1 cellular context compared by ENCODE assay signal in the genomic region with DNA sequence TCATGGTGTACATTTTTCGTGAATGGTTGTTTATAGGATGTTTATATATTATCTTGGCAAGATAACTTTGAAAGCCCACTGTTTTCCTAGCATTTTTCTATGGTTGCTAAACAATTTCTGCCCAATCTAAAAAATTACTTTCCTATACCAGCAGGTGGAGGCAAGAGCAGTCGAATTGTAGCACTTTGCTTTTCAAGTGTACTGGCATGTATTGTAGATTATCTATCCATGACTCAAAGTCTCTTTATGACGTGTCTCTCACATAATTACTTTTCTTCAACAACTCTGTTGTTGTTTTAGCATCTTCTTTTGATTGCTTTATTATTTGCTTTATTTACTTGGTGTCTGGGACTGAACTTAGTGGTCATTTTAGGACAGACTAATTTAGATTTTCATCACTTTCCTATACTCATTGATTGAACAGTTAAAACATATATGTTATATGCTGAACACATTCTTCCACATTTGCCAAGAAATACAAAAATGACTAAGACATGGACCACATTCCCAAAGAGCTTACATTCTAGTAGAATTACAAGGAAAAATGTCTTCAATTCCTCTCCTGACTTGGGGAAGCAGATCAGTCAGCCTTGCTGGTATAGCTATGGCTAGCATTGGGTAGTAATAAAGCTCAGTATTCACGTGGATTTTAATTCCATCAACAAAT.
A peak's percentile ranks its signal among the peaks of the same experiment; 100 is the strongest.
TF ChIP-seq lines count a peak whose summit lies in the region.

No MANE protein-coding gene starts in this region.

TF ChIP-seq in GM12878, 131 proteins besides CTCF, POLR2A, EP300 and RAD21 (continued from another document):
- TF ChIP-seq, protein P1, sequence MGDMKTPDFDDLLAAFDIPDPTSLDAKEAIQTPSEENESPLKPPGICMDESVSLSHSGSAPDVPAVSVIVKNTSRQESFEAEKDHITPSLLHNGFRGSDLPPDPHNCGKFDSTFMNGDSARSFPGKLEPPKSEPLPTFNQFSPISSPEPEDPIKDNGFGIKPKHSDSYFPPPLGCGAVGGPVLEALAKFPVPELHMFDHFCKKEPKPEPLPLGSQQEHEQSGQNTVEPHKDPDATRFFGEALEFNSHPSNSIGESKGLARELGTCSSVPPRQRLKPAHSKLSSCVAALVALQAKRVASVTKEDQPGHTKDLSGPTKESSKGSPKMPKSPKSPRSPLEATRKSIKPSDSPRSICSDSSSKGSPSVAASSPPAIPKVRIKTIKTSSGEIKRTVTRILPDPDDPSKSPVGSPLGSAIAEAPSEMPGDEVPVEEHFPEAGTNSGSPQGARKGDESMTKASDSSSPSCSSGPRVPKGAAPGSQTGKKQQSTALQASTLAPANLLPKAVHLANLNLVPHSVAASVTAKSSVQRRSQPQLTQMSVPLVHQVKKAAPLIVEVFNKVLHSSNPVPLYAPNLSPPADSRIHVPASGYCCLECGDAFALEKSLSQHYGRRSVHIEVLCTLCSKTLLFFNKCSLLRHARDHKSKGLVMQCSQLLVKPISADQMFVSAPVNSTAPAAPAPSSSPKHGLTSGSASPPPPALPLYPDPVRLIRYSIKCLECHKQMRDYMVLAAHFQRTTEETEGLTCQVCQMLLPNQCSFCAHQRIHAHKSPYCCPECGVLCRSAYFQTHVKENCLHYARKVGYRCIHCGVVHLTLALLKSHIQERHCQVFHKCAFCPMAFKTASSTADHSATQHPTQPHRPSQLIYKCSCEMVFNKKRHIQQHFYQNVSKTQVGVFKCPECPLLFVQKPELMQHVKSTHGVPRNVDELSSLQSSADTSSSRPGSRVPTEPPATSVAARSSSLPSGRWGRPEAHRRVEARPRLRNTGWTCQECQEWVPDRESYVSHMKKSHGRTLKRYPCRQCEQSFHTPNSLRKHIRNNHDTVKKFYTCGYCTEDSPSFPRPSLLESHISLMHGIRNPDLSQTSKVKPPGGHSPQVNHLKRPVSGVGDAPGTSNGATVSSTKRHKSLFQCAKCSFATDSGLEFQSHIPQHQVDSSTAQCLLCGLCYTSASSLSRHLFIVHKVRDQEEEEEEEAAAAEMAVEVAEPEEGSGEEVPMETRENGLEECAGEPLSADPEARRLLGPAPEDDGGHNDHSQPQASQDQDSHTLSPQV (IDR thresholded peaks at IDR 0.05): 0 out of 2 replicates have a peak, but pooled peaks have one; percentile 28
- TF ChIP-seq RBBP5 (conservative IDR thresholded peaks at IDR 0.05): no peak
- peak; percentile 67 for TF ChIP-seq SMC3 (IDR thresholded peaks at IDR 0.05; ENCODE audit: borderline replicate concordance, low read length)
- TF ChIP-seq POU2F2 (IDR thresholded peaks at IDR 0.05; ENCODE audit: borderline replicate concordance, low read depth, low read length): no peak
- TF ChIP-seq, protein P2, sequence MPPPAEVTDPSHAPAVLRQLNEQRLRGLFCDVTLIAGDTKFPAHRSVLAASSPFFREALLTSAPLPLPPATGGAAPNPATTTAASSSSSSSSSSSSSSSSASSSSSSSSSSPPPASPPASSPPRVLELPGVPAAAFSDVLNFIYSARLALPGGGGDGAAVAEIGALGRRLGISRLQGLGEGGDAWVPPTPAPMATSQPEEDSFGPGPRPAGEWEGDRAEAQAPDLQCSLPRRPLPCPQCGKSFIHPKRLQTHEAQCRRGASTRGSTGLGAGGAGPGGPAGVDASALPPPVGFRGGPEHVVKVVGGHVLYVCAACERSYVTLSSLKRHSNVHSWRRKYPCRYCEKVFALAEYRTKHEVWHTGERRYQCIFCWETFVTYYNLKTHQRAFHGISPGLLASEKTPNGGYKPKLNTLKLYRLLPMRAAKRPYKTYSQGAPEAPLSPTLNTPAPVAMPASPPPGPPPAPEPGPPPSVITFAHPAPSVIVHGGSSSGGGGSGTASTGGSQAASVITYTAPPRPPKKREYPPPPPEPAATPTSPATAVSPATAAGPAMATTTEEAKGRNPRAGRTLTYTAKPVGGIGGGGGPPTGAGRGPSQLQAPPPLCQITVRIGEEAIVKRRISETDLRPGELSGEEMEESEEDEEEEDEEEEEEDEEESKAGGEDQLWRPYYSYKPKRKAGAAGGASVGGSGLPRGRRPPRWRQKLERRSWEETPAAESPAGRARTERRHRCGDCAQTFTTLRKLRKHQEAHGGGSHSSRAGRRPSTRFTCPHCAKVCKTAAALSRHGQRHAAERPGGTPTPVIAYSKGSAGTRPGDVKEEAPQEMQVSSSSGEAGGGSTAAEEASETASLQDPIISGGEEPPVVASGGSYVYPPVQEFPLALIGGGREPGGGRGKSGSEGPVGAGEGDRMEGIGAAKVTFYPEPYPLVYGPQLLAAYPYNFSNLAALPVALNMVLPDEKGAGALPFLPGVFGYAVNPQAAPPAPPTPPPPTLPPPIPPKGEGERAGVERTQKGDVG (CRISPR knock-in tag; IDR thresholded peaks at IDR 0.05): no peak
- TF ChIP-seq BCL11A (IDR thresholded peaks at IDR 0.05; ENCODE audit: low read depth, low read length): no peak
- TF ChIP-seq TAF1 (IDR thresholded peaks at IDR 0.05; ENCODE audit: borderline replicate concordance, low read depth, low read length): no peak
- TF ChIP-seq RAD51 (IDR thresholded peaks at IDR 0.05): no peak
- TF ChIP-seq CREB1 (IDR thresholded peaks at IDR 0.05; ENCODE audit: low read depth): peak; percentile 63
- peak; percentile 88 for TF ChIP-seq JUNB (IDR thresholded peaks at IDR 0.05)
- TF ChIP-seq SIX5 (IDR thresholded peaks at IDR 0.05; ENCODE audit: low read depth, low read length, severe bottlenecking): no peak
- no peak for TF ChIP-seq ZNF622 (IDR thresholded peaks at IDR 0.05)
- no peak for TF ChIP-seq ZNF384 (IDR thresholded peaks at IDR 0.05; ENCODE audit: borderline replicate concordance, low read depth, low read length)
- no peak for TF ChIP-seq ZNF207 (IDR thresholded peaks at IDR 0.05; ENCODE audit: borderline replicate concordance)
- TF ChIP-seq, protein P3, sequence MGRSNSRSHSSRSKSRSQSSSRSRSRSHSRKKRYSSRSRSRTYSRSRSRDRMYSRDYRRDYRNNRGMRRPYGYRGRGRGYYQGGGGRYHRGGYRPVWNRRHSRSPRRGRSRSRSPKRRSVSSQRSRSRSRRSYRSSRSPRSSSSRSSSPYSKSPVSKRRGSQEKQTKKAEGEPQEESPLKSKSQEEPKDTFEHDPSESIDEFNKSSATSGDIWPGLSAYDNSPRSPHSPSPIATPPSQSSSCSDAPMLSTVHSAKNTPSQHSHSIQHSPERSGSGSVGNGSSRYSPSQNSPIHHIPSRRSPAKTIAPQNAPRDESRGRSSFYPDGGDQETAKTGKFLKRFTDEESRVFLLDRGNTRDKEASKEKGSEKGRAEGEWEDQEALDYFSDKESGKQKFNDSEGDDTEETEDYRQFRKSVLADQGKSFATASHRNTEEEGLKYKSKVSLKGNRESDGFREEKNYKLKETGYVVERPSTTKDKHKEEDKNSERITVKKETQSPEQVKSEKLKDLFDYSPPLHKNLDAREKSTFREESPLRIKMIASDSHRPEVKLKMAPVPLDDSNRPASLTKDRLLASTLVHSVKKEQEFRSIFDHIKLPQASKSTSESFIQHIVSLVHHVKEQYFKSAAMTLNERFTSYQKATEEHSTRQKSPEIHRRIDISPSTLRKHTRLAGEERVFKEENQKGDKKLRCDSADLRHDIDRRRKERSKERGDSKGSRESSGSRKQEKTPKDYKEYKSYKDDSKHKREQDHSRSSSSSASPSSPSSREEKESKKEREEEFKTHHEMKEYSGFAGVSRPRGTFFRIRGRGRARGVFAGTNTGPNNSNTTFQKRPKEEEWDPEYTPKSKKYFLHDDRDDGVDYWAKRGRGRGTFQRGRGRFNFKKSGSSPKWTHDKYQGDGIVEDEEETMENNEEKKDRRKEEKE (IDR thresholded peaks at IDR 0.05): no peak
- TF ChIP-seq CHD1 (IDR thresholded peaks at IDR 0.05; ENCODE audit: low read depth, low read length): no peak
- TF ChIP-seq SRF (IDR thresholded peaks at IDR 0.05; ENCODE audit: low read depth in 2 of 2, low read length in 2 of 2): no peak
- no peak for TF ChIP-seq SREBF1 (IDR thresholded peaks at IDR 0.05; ENCODE audit: low read length)
- no peak for TF ChIP-seq RCOR1 (conservative IDR thresholded peaks at IDR 0.05; ENCODE audit: low read depth, low read length)
- TF ChIP-seq MTA3 (IDR thresholded peaks at IDR 0.05; ENCODE audit: borderline replicate concordance, low read length): no peak
- peak; percentile 34; the same call in 1 of the 2 replicates for TF ChIP-seq MTA2 (IDR thresholded peaks at IDR 0.05; ENCODE audit: low read depth)
- TF ChIP-seq STAT3 (IDR thresholded peaks at IDR 0.05; ENCODE audit: low read depth, low read length): no peak
- no peak for TF ChIP-seq RFX5 (IDR thresholded peaks at IDR 0.05; ENCODE audit: low read depth, low read length)
- no peak for TF ChIP-seq FOXM1 (IDR thresholded peaks at IDR 0.05; ENCODE audit: low read depth, low read length)
- TF ChIP-seq RUNX3 (IDR thresholded peaks at IDR 0.05; ENCODE audit: low read length): no peak
- no peak for TF ChIP-seq BRCA1 (IDR thresholded peaks at IDR 0.05; ENCODE audit: low read depth, low read length)
- TF ChIP-seq CREM (IDR thresholded peaks at IDR 0.05; ENCODE audit: low read depth): peak; percentile 54; the same call in 1 of the 2 replicates
- TF ChIP-seq, protein P4, sequence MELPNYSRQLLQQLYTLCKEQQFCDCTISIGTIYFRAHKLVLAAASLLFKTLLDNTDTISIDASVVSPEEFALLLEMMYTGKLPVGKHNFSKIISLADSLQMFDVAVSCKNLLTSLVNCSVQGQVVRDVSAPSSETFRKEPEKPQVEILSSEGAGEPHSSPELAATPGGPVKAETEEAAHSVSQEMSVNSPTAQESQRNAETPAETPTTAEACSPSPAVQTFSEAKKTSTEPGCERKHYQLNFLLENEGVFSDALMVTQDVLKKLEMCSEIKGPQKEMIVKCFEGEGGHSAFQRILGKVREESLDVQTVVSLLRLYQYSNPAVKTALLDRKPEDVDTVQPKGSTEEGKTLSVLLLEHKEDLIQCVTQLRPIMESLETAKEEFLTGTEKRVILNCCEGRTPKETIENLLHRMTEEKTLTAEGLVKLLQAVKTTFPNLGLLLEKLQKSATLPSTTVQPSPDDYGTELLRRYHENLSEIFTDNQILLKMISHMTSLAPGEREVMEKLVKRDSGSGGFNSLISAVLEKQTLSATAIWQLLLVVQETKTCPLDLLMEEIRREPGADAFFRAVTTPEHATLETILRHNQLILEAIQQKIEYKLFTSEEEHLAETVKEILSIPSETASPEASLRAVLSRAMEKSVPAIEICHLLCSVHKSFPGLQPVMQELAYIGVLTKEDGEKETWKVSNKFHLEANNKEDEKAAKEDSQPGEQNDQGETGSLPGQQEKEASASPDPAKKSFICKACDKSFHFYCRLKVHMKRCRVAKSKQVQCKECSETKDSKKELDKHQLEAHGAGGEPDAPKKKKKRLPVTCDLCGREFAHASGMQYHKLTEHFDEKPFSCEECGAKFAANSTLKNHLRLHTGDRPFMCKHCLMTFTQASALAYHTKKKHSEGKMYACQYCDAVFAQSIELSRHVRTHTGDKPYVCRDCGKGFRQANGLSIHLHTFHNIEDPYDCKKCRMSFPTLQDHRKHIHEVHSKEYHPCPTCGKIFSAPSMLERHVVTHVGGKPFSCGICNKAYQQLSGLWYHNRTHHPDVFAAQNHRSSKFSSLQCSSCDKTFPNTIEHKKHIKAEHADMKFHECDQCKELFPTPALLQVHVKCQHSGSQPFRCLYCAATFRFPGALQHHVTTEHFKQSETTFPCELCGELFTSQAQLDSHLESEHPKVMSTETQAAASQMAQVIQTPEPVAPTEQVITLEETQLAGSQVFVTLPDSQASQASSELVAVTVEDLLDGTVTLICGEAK (IDR thresholded peaks at IDR 0.05; ENCODE audit: borderline replicate concordance): no peak
- TF ChIP-seq NR2F1 (conservative IDR thresholded peaks at IDR 0.05): no peak
- no peak for TF ChIP-seq SREBF2 (IDR thresholded peaks at IDR 0.05; ENCODE audit: low read length)
TF ChIP-seq in GM12878: peak in this region for 8.
